Comparison of ENCODE assay signal across 12 cellular contexts in the genomic region with DNA sequence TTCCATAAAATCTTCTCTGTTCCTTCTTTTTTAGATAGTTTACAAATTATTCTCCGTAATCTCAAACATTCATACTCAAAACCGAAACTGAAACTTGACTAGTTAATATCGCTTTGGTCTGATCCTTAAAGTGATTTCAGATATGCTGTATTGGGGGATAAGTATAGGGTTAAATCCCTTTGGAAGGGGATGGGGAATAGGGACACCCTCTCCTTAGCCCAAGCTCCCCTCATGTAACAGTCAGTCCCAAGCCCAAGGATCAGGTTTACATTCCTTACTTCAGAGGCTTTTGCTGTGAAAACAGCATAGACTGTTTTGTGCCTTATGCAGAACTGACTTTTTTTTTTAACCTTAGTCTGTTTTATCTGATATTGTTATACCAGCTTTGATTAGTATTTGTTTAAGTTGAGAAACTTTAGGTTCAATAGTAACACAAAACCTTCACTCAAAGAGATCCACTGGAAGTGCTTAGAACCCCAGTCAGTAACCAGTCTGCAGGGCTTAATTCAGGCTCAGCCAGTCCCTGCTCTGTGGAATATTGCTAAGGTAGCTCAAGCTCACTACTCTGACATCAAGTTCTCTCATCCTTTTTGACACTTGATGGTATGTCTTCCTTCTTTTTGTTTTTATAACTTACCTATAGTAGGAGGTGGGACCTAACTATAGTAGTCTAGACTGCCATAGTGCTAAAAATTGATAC. TPM values are rescaled to one million over a fixed set of nuclear protein-coding genes. Genes with fewer than 3 reads are reported as not detected.
DNase-seq lines count a peak whose midpoint lies in the region; ATAC-seq and TF ChIP-seq lines count a peak whose summit lies in the region.
"Had no signal": no experiment of that assay in that cellular context is flagged by ENCODE, and none has a peak within 500 bp of the region (broad histone marks: within the 10 kb centered on the region; RNA-seq: fewer than 3 reads in every experiment).

No MANE protein-coding gene starts in this region.

- TF ChIP-seq POLR2A in testis (IDR thresholded peaks at IDR 0.05): no peak

- ATAC-seq in stimulated activated naive CD8-positive, alpha-beta T cell treated with anti-CD3 and anti-CD28 coated beads, Interleukin-15, Interleukin-2, amounts not matched to agents 100 U/mL and 50 U/mL, for 24 hours: no peak
- ATAC-seq in activated naive CD8-positive, alpha-beta T cell treated with anti-CD3 and anti-CD28 coated beads, Interleukin-2, amount 10 ng/mL, durations not matched to agents 7 days and 5 days (ENCODE audit: low read depth): peak; percentile 47
- ATAC-seq in naive B cell (ENCODE audit: low read depth in 2 of 2): peak; percentile 30 to 33
- no peak for ATAC-seq in GM21367 (IDR thresholded peaks at IDR 0.05; ENCODE audit: unreplicated experiment)
- ATAC-seq: body of pancreas, foreskin keratinocyte had no signal

- no peak for DNase-seq in stimulated activated naive CD8-positive, alpha-beta T cell treated with anti-CD3 and anti-CD28 coated beads, Interleukin-15, Interleukin-2, amounts not matched to agents 100 U/mL and 50 U/mL, for 24 hours
- DNase-seq in activated naive CD8-positive, alpha-beta T cell treated with anti-CD3 and anti-CD28 coated beads, Interleukin-2, amount 10 ng/mL, durations not matched to agents 7 days and 5 days: no peak
- peak; percentile 4 for DNase-seq in naive B cell
- DNase-seq in testis: no peak
- no peak for DNase-seq in stimulated activated CD4-positive, alpha-beta T cell treated with anti-CD3 and anti-CD28 coated beads, Interleukin-4, amount 100 ng/mL, for 4 hours
- DNase-seq in GF-D8 (lab: John Stamatoyannopoulos, UW): no peak
- DNase-seq: body of pancreas, foreskin keratinocyte, mammary epithelial cell, Right ventricle myocardium superior had no signal

- H3K36me3 Mint-ChIP-seq in stimulated activated naive CD8-positive, alpha-beta T cell treated with anti-CD3 and anti-CD28 coated beads, Interleukin-15, Interleukin-2, amounts not matched to agents 100 ng/mL and 50 ng/mL, for 24 hours (ENCODE audit: low read depth): peaks cover 54% of the 10 kb centered on the region
- peaks cover 48% of the 10 kb centered on the region for H3K36me3 Mint-ChIP-seq in activated naive CD8-positive, alpha-beta T cell treated with anti-CD3 and anti-CD28 coated beads, Interleukin-2, amount 10 ng/mL, durations not matched to agents 7 days and 5 days
- H3K36me3 Mint-ChIP-seq in naive B cell: peaks cover 13 to 14% of the 10 kb centered on the region in 2 donors

- H3K9me3 Mint-ChIP-seq in stimulated activated naive CD8-positive, alpha-beta T cell treated with anti-CD3 and anti-CD28 coated beads, Interleukin-15, Interleukin-2, amounts not matched to agents 100 ng/mL and 50 ng/mL, for 24 hours: no peaks in the 10 kb centered on the region
- H3K9me3 Mint-ChIP-seq in activated naive CD8-positive, alpha-beta T cell treated with anti-CD3 and anti-CD28 coated beads, Interleukin-2, amount 10 ng/mL, durations not matched to agents 7 days and 5 days: no peaks in the 10 kb centered on the region
- H3K9me3 Mint-ChIP-seq in naive B cell: no peaks in the 10 kb centered on the region

- no peaks in the 10 kb centered on the region for H3K4me1 ChIP-seq in testis
- H3K4me1 ChIP-seq: body of pancreas, foreskin keratinocyte had no signal

- POLR2A ChIA-PET in activated naive CD8-positive, alpha-beta T cell treated with anti-CD3 and anti-CD28 coated beads, Interleukin-2, amount 10 ng/mL, durations not matched to agents 7 days and 5 days (lab: Charles Lee): interaction anchor here (0.9 to 3.9 kb wide), 2 partner anchors 10 to 186 kb away, joined by 3 to 20 read pairs; a partner anchor contains a TSS

- no peaks in the 10 kb centered on the region for H3K9me3 ChIP-seq in testis
- H3K9me3 ChIP-seq: body of pancreas had no signal

- no peaks in the 10 kb centered on the region for H3K27me3 ChIP-seq in testis
- H3K27me3 ChIP-seq: body of pancreas, foreskin keratinocyte had no signal

- no peaks in the 10 kb centered on the region for H3K27me3 Mint-ChIP-seq in stimulated activated naive CD8-positive, alpha-beta T cell treated with anti-CD3 and anti-CD28 coated beads, Interleukin-15, Interleukin-2, amounts not matched to agents 100 ng/mL and 50 ng/mL, for 24 hours
- H3K27me3 Mint-ChIP-seq in activated naive CD8-positive, alpha-beta T cell treated with anti-CD3 and anti-CD28 coated beads, Interleukin-2, amount 10 ng/mL, durations not matched to agents 7 days and 5 days: no peaks in the 10 kb centered on the region
- no peaks in the 10 kb centered on the region for H3K27me3 Mint-ChIP-seq in naive B cell

- 76 to 87% methylated on average over 3 of the region's 3 CpGs for WGBS in testis, 2 donors

- peak overlapping the region in 1 of 2 donors; percentile 15 for H3K27ac ChIP-seq in testis
- H3K27ac ChIP-seq: body of pancreas, foreskin keratinocyte had no signal

- no peak overlapping the region for H3K4me3 ChIP-seq in testis
- H3K4me3 ChIP-seq: body of pancreas had no signal

- peak overlapping the region; percentile 57 for H3K27ac Mint-ChIP-seq in stimulated activated naive CD8-positive, alpha-beta T cell treated with anti-CD3 and anti-CD28 coated beads, Interleukin-15, Interleukin-2, amounts not matched to agents 100 ng/mL and 50 ng/mL, for 24 hours
- peak overlapping the region; percentile 91 for H3K27ac Mint-ChIP-seq in activated naive CD8-positive, alpha-beta T cell treated with anti-CD3 and anti-CD28 coated beads, Interleukin-2, amount 10 ng/mL, durations not matched to agents 7 days and 5 days
- H3K27ac Mint-ChIP-seq in naive B cell: peak overlapping the region; percentile 9 to 88 (median 37)

- intact Hi-C loops in testis (cut with DNase I; ENCODE audit: low total_unique reads): no loop called here

- H3K36me3 ChIP-seq in testis (ENCODE audit: low read depth, missing control alignments): no peaks in the 10 kb centered on the region

- no peak for TF ChIP-seq CTCF in testis (IDR thresholded peaks at IDR 0.05)

- peaks cover 39% of the 10 kb centered on the region for H3K4me1 Mint-ChIP-seq in stimulated activated naive CD8-positive, alpha-beta T cell treated with anti-CD3 and anti-CD28 coated beads, Interleukin-15, Interleukin-2, amounts not matched to agents 100 ng/mL and 50 ng/mL, for 24 hours (ENCODE audit: low read depth)
- peaks cover 29% of the 10 kb centered on the region for H3K4me1 Mint-ChIP-seq in activated naive CD8-positive, alpha-beta T cell treated with anti-CD3 and anti-CD28 coated beads, Interleukin-2, amount 10 ng/mL, durations not matched to agents 7 days and 5 days
- H3K4me1 Mint-ChIP-seq in naive B cell: peaks cover 0 to 21% (median 6%) of the 10 kb centered on the region in 3 donors

- H3K4me3 Mint-ChIP-seq in stimulated activated naive CD8-positive, alpha-beta T cell treated with anti-CD3 and anti-CD28 coated beads, Interleukin-15, Interleukin-2, amounts not matched to agents 100 ng/mL and 50 ng/mL, for 24 hours: peak overlapping the region; percentile 81
- peak overlapping the region; percentile 90 for H3K4me3 Mint-ChIP-seq in activated naive CD8-positive, alpha-beta T cell treated with anti-CD3 and anti-CD28 coated beads, Interleukin-2, amount 10 ng/mL, durations not matched to agents 7 days and 5 days
- H3K4me3 Mint-ChIP-seq in naive B cell: peak overlapping the region; percentile 74 to 94 (median 84)

RNA-seq across cellular contexts. Expression of a gene that starts 10.5 kb away (rescaled TPM):
- 10 to 100 TPM; 14.7 to 17.6 TPM for total RNA-seq in activated naive CD8-positive, alpha-beta T cell treated with anti-CD3 and anti-CD28 coated beads, Interleukin-2, amount 10 ng/mL, durations not matched to agents 7 days and 5 days
- polyA plus RNA-seq in naive B cell (ENCODE audit: low read depth in 6 of 6): 1 to 10 TPM; 1.8 to 8.0 (median 6.0) TPM
- total RNA-seq in testis: 10 to 100 TPM; 18.5 to 33.2 TPM
- polyA plus RNA-seq in testis (ENCODE audit: insufficient read depth, low read depth, low replicate concordance): 32.5 TPM

RNA-seq across cellular contexts. Expression of a gene that starts 38.1 kb away (rescaled TPM):
- total RNA-seq in activated naive CD8-positive, alpha-beta T cell treated with anti-CD3 and anti-CD28 coated beads, Interleukin-2, amount 10 ng/mL, durations not matched to agents 7 days and 5 days: not detected
- polyA plus RNA-seq in naive B cell (ENCODE audit: low read depth in 6 of 6) (not detected), testis (ENCODE audit: insufficient read depth, low read depth, low replicate concordance) (not detected)
- 1 to 10 TPM in 1 of 2 donors, not detected in 1; 2.0 TPM for total RNA-seq in testis
- total RNA-seq: body of pancreas, foreskin keratinocyte, mammary epithelial cell, Right ventricle myocardium superior had no signal
- polyA plus RNA-seq: foreskin keratinocyte, mammary epithelial cell had no signal

Comparison
In these comparisons a context has a peak if more than half of its experiments do, and no peak if none do; other contexts are left out.
1. H3K27ac Mint-ChIP-seq: peak in every context shown above with its lines; median percentile 91 in activated naive CD8-positive, alpha-beta T cell treated with anti-CD3 and anti-CD28 coated beads, Interleukin-2, amount 10 ng/mL, durations not matched to agents 7 days and 5 days; 57 in stimulated activated naive CD8-positive, alpha-beta T cell treated with anti-CD3 and anti-CD28 coated beads, Interleukin-15, Interleukin-2, amounts not matched to agents 100 ng/mL and 50 ng/mL, for 24 hours; 37 in naive B cell.
2. ATAC-seq: peak in activated naive CD8-positive, alpha-beta T cell treated with anti-CD3 and anti-CD28 coated beads, Interleukin-2, amount 10 ng/mL, durations not matched to agents 7 days and 5 days (single experiment) and naive B cell (2 of 2); none in stimulated activated naive CD8-positive, alpha-beta T cell treated with anti-CD3 and anti-CD28 coated beads, Interleukin-15, Interleukin-2, amounts not matched to agents 100 U/mL and 50 U/mL, for 24 hours (single experiment) and GM21367 (single experiment).
3. Peak in every context shown above with its lines, with median percentiles within 50 percentile points of each other: H3K4me3 Mint-ChIP-seq.